Comparison of ENCODE assay signal across 13 cellular contexts in genomic region chr3:183844606-183845005, GRCh38. TPM values are rescaled to one million over a fixed set of nuclear protein-coding genes. Genes with fewer than 3 reads are reported as not detected.
DNase-seq lines count a peak whose midpoint lies in the region; ATAC-seq and TF ChIP-seq lines count a peak whose summit lies in the region.
"Had no signal": no experiment of that assay in that cellular context is flagged by ENCODE, and none has a peak within 500 bp of the region (broad histone marks: within the 10 kb centered on the region; RNA-seq: fewer than 3 reads in every experiment).

No MANE protein-coding gene starts in this region.

- no peaks in the 10 kb centered on the region for H3K9me3 ChIP-seq in ascending aorta
- H3K9me3 ChIP-seq: gastrocnemius medialis had no signal

- H3K27me3 Mint-ChIP-seq in activated T-cell treated with anti-CD3 and anti-CD28 coated beads, Interleukin-2, amount 50 U/mL, for 24 hours = no peaks in the 10 kb centered on the region
- H3K27me3 Mint-ChIP-seq: activated naive CD8-positive, alpha-beta T cell treated with anti-CD3 and anti-CD28 coated beads, Interleukin-2, amount 10 ng/mL, durations not matched to agents 7 days and 5 days had no signal

- H3K27ac Mint-ChIP-seq in activated T-cell treated with anti-CD3 and anti-CD28 coated beads, Interleukin-2, amount 50 U/mL, for 24 hours = peak overlapping the region; percentile 29
- no peak overlapping the region for H3K27ac Mint-ChIP-seq in stimulated activated effector memory CD8-positive, alpha-beta T cell treated with anti-CD3 and anti-CD28 coated beads, Interleukin-12 subunit alpha, Interleukin-12 subunit beta, amount 100 ng/mL, for 72 hours
- H3K27ac Mint-ChIP-seq: activated naive CD8-positive, alpha-beta T cell treated with anti-CD3 and anti-CD28 coated beads, Interleukin-2, amount 10 ng/mL, durations not matched to agents 7 days and 5 days had no signal

- peaks cover 16% of the 10 kb centered on the region for H3K4me1 Mint-ChIP-seq in activated T-cell treated with anti-CD3 and anti-CD28 coated beads, Interleukin-2, amount 50 U/mL, for 24 hours (ENCODE audit: low read depth)
- H3K4me1 Mint-ChIP-seq in stimulated activated effector memory CD8-positive, alpha-beta T cell treated with anti-CD3 and anti-CD28 coated beads, Interleukin-12 subunit alpha, Interleukin-12 subunit beta, amount 100 ng/mL, for 72 hours = no peaks in the 10 kb centered on the region
- H3K4me1 Mint-ChIP-seq: activated naive CD8-positive, alpha-beta T cell treated with anti-CD3 and anti-CD28 coated beads, Interleukin-2, amount 10 ng/mL, durations not matched to agents 7 days and 5 days had no signal

- no peaks in the 10 kb centered on the region for H3K27me3 ChIP-seq in ascending aorta
- H3K27me3 ChIP-seq: gastrocnemius medialis had no signal

- no peaks in the 10 kb centered on the region for H3K4me1 ChIP-seq in ascending aorta

- intact Hi-C loops in ascending aorta (cut with DNase I) = no loop called here

- peak; percentile 57 for ATAC-seq in stimulated activated effector memory CD8-positive, alpha-beta T cell treated with anti-CD3 and anti-CD28 coated beads, Interleukin-12 subunit alpha, Interleukin-12 subunit beta, amount 100 ng/mL, for 72 hours
- no peak for ATAC-seq in HG03469 (IDR thresholded peaks at IDR 0.05; ENCODE audit: unreplicated experiment)
- ATAC-seq: gastrocnemius medialis had no signal

- DNase-seq in activated T-cell treated with anti-CD3 and anti-CD28 coated beads, Interleukin-2, amount 50 U/mL, for 24 hours = no peak
- no peak for DNase-seq in activated T-cell treated with anti-CD3 and anti-CD28 coated beads for 4 hours
- peak; percentile 44 for DNase-seq in SW480 (ENCODE audit: low spot score)
- peak; percentile 86 for DNase-seq in fibroblast of peridontal ligament (ENCODE audit: extremely low read depth)
- no peak for DNase-seq in stimulated activated effector memory CD8-positive, alpha-beta T cell treated with anti-CD3 and anti-CD28 coated beads, Interleukin-12 subunit alpha, Interleukin-12 subunit beta, amount 100 ng/mL, for 72 hours (ENCODE audit: low spot score in 2 of 2)
- DNase-seq in midbrain (lab: John Stamatoyannopoulos, UW) = no peak
- no peak for DNase-seq in ascending aorta (ENCODE audit: low spot score in 2 of 2)
- DNase-seq: activated naive CD8-positive, alpha-beta T cell treated with anti-CD3 and anti-CD28 coated beads, Interleukin-2, amount 10 ng/mL, durations not matched to agents 7 days and 5 days; gastrocnemius medialis; Karpas-422; stimulated activated naive CD4-positive, alpha-beta T cell treated with Interleukin-2 at 50 U/mL for 16 hours had no signal

- no peak overlapping the region for H3K27ac ChIP-seq in ascending aorta
- H3K27ac ChIP-seq: C4-2B, gastrocnemius medialis had no signal

- H3K4me3 ChIP-seq in ascending aorta = no peak overlapping the region
- H3K4me3 ChIP-seq: gastrocnemius medialis had no signal

- H3K4me3 Mint-ChIP-seq in activated T-cell treated with anti-CD3 and anti-CD28 coated beads, Interleukin-2, amount 50 U/mL, for 24 hours = no peak overlapping the region
- no peak overlapping the region for H3K4me3 Mint-ChIP-seq in stimulated activated effector memory CD8-positive, alpha-beta T cell treated with anti-CD3 and anti-CD28 coated beads, Interleukin-12 subunit alpha, Interleukin-12 subunit beta, amount 100 ng/mL, for 72 hours
- H3K4me3 Mint-ChIP-seq: activated naive CD8-positive, alpha-beta T cell treated with anti-CD3 and anti-CD28 coated beads, Interleukin-2, amount 10 ng/mL, durations not matched to agents 7 days and 5 days had no signal

- H3K36me3 ChIP-seq in ascending aorta = peaks cover 46 to 76% of the 10 kb centered on the region in 2 donors

- H3K36me3 Mint-ChIP-seq in activated T-cell treated with anti-CD3 and anti-CD28 coated beads, Interleukin-2, amount 50 U/mL, for 24 hours (ENCODE audit: low read depth) = peaks cover 82% of the 10 kb centered on the region
- peaks cover 92% of the 10 kb centered on the region for H3K36me3 Mint-ChIP-seq in stimulated activated effector memory CD8-positive, alpha-beta T cell treated with anti-CD3 and anti-CD28 coated beads, Interleukin-12 subunit alpha, Interleukin-12 subunit beta, amount 100 ng/mL, for 72 hours

- no peaks in the 10 kb centered on the region for H3K9me3 Mint-ChIP-seq in activated T-cell treated with anti-CD3 and anti-CD28 coated beads, Interleukin-2, amount 50 U/mL, for 24 hours
- H3K9me3 Mint-ChIP-seq in stimulated activated effector memory CD8-positive, alpha-beta T cell treated with anti-CD3 and anti-CD28 coated beads, Interleukin-12 subunit alpha, Interleukin-12 subunit beta, amount 100 ng/mL, for 72 hours = no peaks in the 10 kb centered on the region
- H3K9me3 Mint-ChIP-seq: activated naive CD8-positive, alpha-beta T cell treated with anti-CD3 and anti-CD28 coated beads, Interleukin-2, amount 10 ng/mL, durations not matched to agents 7 days and 5 days had no signal

- TF ChIP-seq CTCF in ascending aorta (IDR thresholded peaks at IDR 0.05) = no peak

RNA-seq across cellular contexts. Expression of gene MAP6D1, which starts 19.2 kb away (rescaled TPM):
- total RNA-seq in ascending aorta = not detected

RNA-seq across cellular contexts. Expression of gene PARL, which starts 40.1 kb away (rescaled TPM):
- total RNA-seq in ascending aorta = 14.3 TPM

Comparison
In these comparisons a context has a peak if more than half of its experiments do, and no peak if none do; other contexts are left out.
1. DNase-seq: peak in SW480 (single experiment) and fibroblast of peridontal ligament (single experiment); none in activated T-cell treated with anti-CD3 and anti-CD28 coated beads, Interleukin-2, amount 50 U/mL, for 24 hours (single experiment), activated T-cell treated with anti-CD3 and anti-CD28 coated beads for 4 hours (single experiment), stimulated activated effector memory CD8-positive, alpha-beta T cell treated with anti-CD3 and anti-CD28 coated beads, Interleukin-12 subunit alpha, Interleukin-12 subunit beta, amount 100 ng/mL, for 72 hours (0 of 2), midbrain (single experiment) and ascending aorta (0 of 2).